In the genomic region with DNA sequence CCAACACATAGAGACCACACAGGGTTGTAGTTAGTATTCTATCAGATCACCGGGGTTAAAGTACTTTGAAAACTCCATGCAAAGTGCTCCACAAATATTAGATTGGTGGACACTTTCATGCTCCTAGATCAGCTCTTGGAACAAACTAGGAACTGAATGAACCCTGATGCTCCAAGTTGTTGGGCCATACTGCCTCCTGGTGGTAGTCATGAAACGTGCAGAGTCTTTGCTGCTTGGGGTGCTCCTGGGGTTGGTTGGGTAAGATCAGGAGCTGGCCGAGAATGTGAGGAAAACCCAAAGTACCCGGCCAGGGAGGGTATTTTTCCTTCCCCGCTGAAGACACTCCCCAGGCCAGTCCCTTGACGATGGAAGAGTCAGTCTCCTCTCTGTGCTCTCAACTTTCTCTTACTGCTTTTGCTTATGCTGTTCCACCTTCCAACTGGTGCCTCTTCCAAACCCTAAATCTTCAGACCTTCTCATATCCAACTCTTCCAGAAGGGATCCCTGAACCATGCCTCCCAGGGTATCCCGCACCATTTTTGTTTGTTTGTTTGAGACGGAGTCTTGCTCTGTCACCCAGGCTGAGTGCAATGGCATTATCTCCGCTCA, we compare ENCODE assay signal across 8 cellular contexts. TPM values are rescaled to one million over a fixed set of nuclear protein-coding genes. Genes with fewer than 3 reads are reported as not detected.
DNase-seq lines count a peak whose midpoint lies in the region; ATAC-seq and TF ChIP-seq lines count a peak whose summit lies in the region.

No MANE protein-coding gene starts in this region.

- H3K27me3 Mint-ChIP-seq in T-helper 2 cell treated with Interferon-gamma antibody and Interleukin-4, amounts not matched to agents 5 μg/mL and 100 μg/mL, for 36 hours (ENCODE audit: low read depth): peaks cover 8% of the 10 kb centered on the region

- H3K27me3 ChIP-seq in right cardiac atrium (ENCODE audit: control insufficient read depth, insufficient read depth): no peaks in the 10 kb centered on the region
- H3K27me3 ChIP-seq in sigmoid colon: no peaks in the 10 kb centered on the region

- intact Hi-C loops in right cardiac atrium (cut with DNase I) (loop anchor here (2.0 to 10.0 kb wide), 7 partner anchors 130 to 410 kb away; a partner anchor contains a TSS), sigmoid colon (cut with DNase I) (loop anchor here (1.0 to 10.0 kb wide), 5 partner anchors 52 to 520 kb away; a partner anchor contains a TSS)

- H3K4me1 ChIP-seq in right cardiac atrium (ENCODE audit: control insufficient read depth, insufficient read depth, low read length) (no peaks in the 10 kb centered on the region), sigmoid colon (peaks cover 0 to 14% (median 11%) of the 10 kb centered on the region in 4 donors)

- peaks cover 11% of the 10 kb centered on the region for H3K4me1 Mint-ChIP-seq in T-helper 2 cell treated with Interferon-gamma antibody and Interleukin-4, amounts not matched to agents 5 μg/mL and 100 μg/mL, for 36 hours (ENCODE audit: low read depth)

- no peaks in the 10 kb centered on the region for H3K9me3 Mint-ChIP-seq in T-helper 2 cell treated with Interferon-gamma antibody and Interleukin-4, amounts not matched to agents 5 μg/mL and 100 μg/mL, for 36 hours

- H3K27ac ChIP-seq in right cardiac atrium (ENCODE audit: low read length): no peak overlapping the region
- no peak overlapping the region for H3K27ac ChIP-seq in sigmoid colon

- no peak overlapping the region for H3K4me3 Mint-ChIP-seq in T-helper 2 cell treated with Interferon-gamma antibody and Interleukin-4, amounts not matched to agents 5 μg/mL and 100 μg/mL, for 36 hours

- H3K36me3 ChIP-seq in sigmoid colon: no peaks in the 10 kb centered on the region

- TF ChIP-seq EP300 in sigmoid colon (IDR thresholded peaks at IDR 0.05): no peak

- H3K4me3 ChIP-seq in right cardiac atrium (ENCODE audit: low read length) (no peak overlapping the region), sigmoid colon (no peak overlapping the region)

- peak; percentile 86 to 88 for ATAC-seq in right cardiac atrium
- ATAC-seq in HG02885 (IDR thresholded peaks at IDR 0.05; ENCODE audit: poor library complexity, unreplicated experiment): no peak

- H3K9me3 ChIP-seq in right cardiac atrium (ENCODE audit: control insufficient read depth, low read length): no peaks in the 10 kb centered on the region
- H3K9me3 ChIP-seq in sigmoid colon: no peaks in the 10 kb centered on the region

- H3K27ac Mint-ChIP-seq in T-helper 2 cell treated with Interferon-gamma antibody and Interleukin-4, amounts not matched to agents 5 μg/mL and 100 μg/mL, for 36 hours: no peak overlapping the region

- peak; percentile 69 to 85 (median 78) for TF ChIP-seq CTCF in sigmoid colon (IDR thresholded peaks at IDR 0.05)

- no peaks in the 10 kb centered on the region for H3K36me3 Mint-ChIP-seq in T-helper 2 cell treated with Interferon-gamma antibody and Interleukin-4, amounts not matched to agents 5 μg/mL and 100 μg/mL, for 36 hours (ENCODE audit: low read depth)

- 31% methylated on average over 9 of the region's 9 CpGs for WGBS in right cardiac atrium
- 21 to 35% methylated on average over 9 of the region's 9 CpGs for WGBS in sigmoid colon, 2 donors

- DNase-seq in GM04504 (ENCODE audit: low read depth) (peak; percentile 60), LoVo (ENCODE audit: low spot score) (peak; percentile 66), anterior cingulate cortex (lab: John Stamatoyannopoulos, UW) (peak in 51 of 58 donors; percentile 3 to 75 (median 38)), right cardiac atrium (peak; percentile 68 to 84 (median 74)), sigmoid colon (peak; percentile 88), cerebellar nuclear complex (lab: John Stamatoyannopoulos, UW) (no peak)
- DNase-seq in T-helper 2 cell treated with Interferon-gamma antibody and Interleukin-4, amounts not matched to agents 5 μg/mL and 100 μg/mL, for 36 hours (ENCODE audit: low spot score): peak; percentile 35

- TF ChIP-seq POLR2A in sigmoid colon (IDR thresholded peaks at IDR 0.05): no peak

RNA-seq across cellular contexts. Expression of a gene that starts 0.9 kb away (rescaled TPM):
- total RNA-seq in right cardiac atrium (not detected), sigmoid colon (not detected)
- polyA plus RNA-seq in right cardiac atrium (not detected), sigmoid colon (under 1 TPM in 1 of 3 donors, not detected in 2; 0.03 TPM)

RNA-seq across cellular contexts. Expression of a gene that starts 32.2 kb away (rescaled TPM):
- total RNA-seq in right cardiac atrium (not detected), sigmoid colon (10 to 100 TPM in 2 of 4 donors, 1 to 10 TPM in 2; 3.9 to 11.8 (median 7.8) TPM)
- polyA plus RNA-seq in right cardiac atrium (0.16 TPM), sigmoid colon (1 to 10 TPM in 1 of 3 donors, not detected in 2; 2.0 TPM)

RNA-seq across cellular contexts. Expression of a gene that starts 51.7 kb away (rescaled TPM):
- 10 to 100 TPM; 34.7 to 46.1 (median 39.4) TPM for total RNA-seq in right cardiac atrium
- polyA plus RNA-seq in right cardiac atrium: 23.3 TPM
- total RNA-seq in sigmoid colon: 10 to 100 TPM; 37.7 to 51.4 (median 46.9) TPM
- polyA plus RNA-seq in sigmoid colon: 10 to 100 TPM; 49.2 to 61.5 (median 53.1) TPM

Comparison
In these comparisons a context has a peak if more than half of its experiments do, and no peak if none do; other contexts are left out.
1. DNase-seq: peak in GM04504 (single experiment), LoVo (single experiment), T-helper 2 cell treated with Interferon-gamma antibody and Interleukin-4, amounts not matched to agents 5 μg/mL and 100 μg/mL, for 36 hours (single experiment), anterior cingulate cortex (51 of 58), right cardiac atrium (3 of 3) and sigmoid colon (single experiment); none in cerebellar nuclear complex (0 of 2).
2. RNA of a gene that starts 32.2 kb away (total RNA-seq): 3.9 to 11.8 TPM in sigmoid colon; not detected in right cardiac atrium; every median in the first group is over 4 times any median in the second.